In genomic region chr22:46237453-46238158, GRCh38 we compare ENCODE assay signal across 30 cellular contexts. TPM values are rescaled to one million over a fixed set of nuclear protein-coding genes. Genes with fewer than 3 reads are reported as not detected.
DNase-seq lines count a peak whose midpoint lies in the region; ATAC-seq, FAIRE-seq and TF ChIP-seq lines count a peak whose summit lies in the region.
"Had no signal": no experiment of that assay in that cellular context is flagged by ENCODE, and none has a peak within 500 bp of the region (broad histone marks: within the 10 kb centered on the region; RNA-seq: fewer than 3 reads in every experiment).

No MANE protein-coding gene starts in this region.

- in situ Hi-C loops in transverse colon (cut with MboI; ENCODE audit: low pct_ligation_motif_present in 1 of 4, low pct_unique_long_range_greater_than_20kb in 1 of 4, low sequenced_read_pairs in 3 of 4): no loop called here

- ATAC-seq in Right ventricle myocardium superior (ENCODE audit: poor library complexity): peak; percentile 55
- ATAC-seq: activated CD4-positive, CD25-positive, alpha-beta regulatory T cell treated with anti-CD3 and anti-CD28 coated beads, Interleukin-2, amount 50 U/mL, for 24 hours; GM23338; naive thymus-derived CD4-positive, alpha-beta T cell; SK-N-SH treated with all-trans-retinoic acid at 6 μM for 48 hours; stimulated activated effector memory CD8-positive, alpha-beta T cell treated with anti-CD3 and anti-CD28 coated beads, Interleukin-12 subunit alpha, Interleukin-12 subunit beta, amount 100 ng/mL, for 72 hours; T-helper 17 cell had no signal

- TF ChIP-seq POLR2A in transverse colon (IDR thresholded peaks at IDR 0.05): no peak

- H3K4me1 ChIP-seq in muscle layer of duodenum (ENCODE audit: control insufficient read depth in 1 of 2, insufficient read depth in 2 of 2, low read length in 2 of 2): peaks cover 0 to 3% of the 10 kb centered on the region in 2 donors
- peaks cover 0 to 19% (median 0%) of the 10 kb centered on the region in 4 donors for H3K4me1 ChIP-seq in transverse colon
- H3K4me1 ChIP-seq: suprapubic skin, uterus had no signal

- peaks cover 5 to 14% of the 10 kb centered on the region in 2 donors for H3K36me3 ChIP-seq in muscle layer of duodenum (ENCODE audit: control insufficient read depth in 1 of 2, insufficient read depth in 2 of 2, low read length in 2 of 2)
- H3K36me3 ChIP-seq in transverse colon: peaks cover 0 to 16% (median 4%) of the 10 kb centered on the region in 4 donors
- H3K36me3 ChIP-seq: uterus had no signal

- no peaks in the 10 kb centered on the region for H3K27me3 ChIP-seq in muscle layer of duodenum (ENCODE audit: low read depth, low read length)
- no peaks in the 10 kb centered on the region for H3K27me3 ChIP-seq in transverse colon
- H3K27me3 ChIP-seq: spleen, suprapubic skin, uterus had no signal

- intact Hi-C loops in Right ventricle myocardium superior (cut with DNase I): no loop called here
- intact Hi-C loops in transverse colon (cut with DNase I; ENCODE audit: low total_unique reads): no loop called here

- TF ChIP-seq CTCF in transverse colon (IDR thresholded peaks at IDR 0.05): no peak

- H3K27ac ChIP-seq in muscle layer of duodenum (ENCODE audit: low read length): peak overlapping the region; percentile 22
- peak overlapping the region; percentile 25 to 62 (median 55) for H3K27ac ChIP-seq in transverse colon
- H3K27ac ChIP-seq: spleen, suprapubic skin, uterus had no signal

- H3K9me3 ChIP-seq in muscle layer of duodenum (ENCODE audit: control insufficient read depth in 1 of 2, low read length in 2 of 2) (no peaks in the 10 kb centered on the region), transverse colon (no peaks in the 10 kb centered on the region)
- H3K9me3 ChIP-seq: spleen, suprapubic skin, uterus had no signal

- DNase-seq in NCI-H2029 treated with DMSO at 0.1 percent for 48 hours (lab: John Stamatoyannopoulos, UW): peak; percentile 42
- peak; percentile 83 for DNase-seq in Right ventricle myocardium superior
- DNase-seq in transverse colon: no peak
- no peak for DNase-seq in urothelium cell line (ENCODE audit: low spot score)
- DNase-seq in H4 (ENCODE audit: low spot score): no peak
- DNase-seq in DMS53 treated with DMSO at 0.1 percent for 48 hours (lab: John Stamatoyannopoulos, UW; ENCODE audit: unreplicated experiment): no peak
- DNase-seq: activated CD4-positive, alpha-beta memory T cell treated with anti-CD3 and anti-CD28 coated beads for 36 hours; activated CD8-positive, alpha-beta memory T cell treated with anti-CD3 and anti-CD28 coated beads, Interleukin-2, amount 50 U/mL, for 48 hours; activated naive CD4-positive, alpha-beta T cell treated with anti-CD3 and anti-CD28 coated beads, Interleukin-2, amount 50 U/mL, for 16 hours; amniotic stem cell; CD4-positive, CD25-positive, alpha-beta regulatory T cell; effector CD8-positive, alpha-beta T cell; naive thymus-derived CD4-positive, alpha-beta T cell; NCI-H1930; NCI-H2227 treated with DMSO at 0.1 percent for 48 hours; NCI-H82; spleen; T-helper 17 cell; uterus had no signal

- no peak for FAIRE-seq in urothelium cell line (lab: Jason Lieb, UNC)
- FAIRE-seq: colon, GM12891 had no signal

- 73 to 96% methylated on average over 4 to 12 of the region's 12 CpGs for WGBS in transverse colon (ENCODE audit: low coverage in 1 of 2), 2 donors

- no peak for TF ChIP-seq EP300 in transverse colon (IDR thresholded peaks at IDR 0.05; ENCODE audit: low read depth)

- H3K4me3 ChIP-seq in muscle layer of duodenum (ENCODE audit: low read depth in 1 of 2, low read length in 2 of 2) (no peak overlapping the region), transverse colon (no peak overlapping the region)
- H3K4me3 ChIP-seq: GM23338, spleen, suprapubic skin, uterus had no signal

RNA-seq across cellular contexts. Expression of gene CDPF1, which starts 12.5 kb away (rescaled TPM):
- total RNA-seq in Right ventricle myocardium superior (5.4 TPM), transverse colon (10 to 100 TPM in 1 of 4 donors, 1 to 10 TPM in 2, not detected in 1; 8.2 to 11.9 (median 9.0) TPM)
- 3.2 and 8.2 TPM in 2 replicates for total RNA-seq in H4 (2014; rRNA removed; shearing (Covaris generic))

RNA-seq across cellular contexts. Expression of gene PKDREJ, which starts 25.5 kb away (rescaled TPM):
- 0.05 TPM for total RNA-seq in Right ventricle myocardium superior
- total RNA-seq in transverse colon: under 1 TPM in 1 of 4 donors, not detected in 3; 0.27 TPM
- total RNA-seq in H4 (2014; rRNA removed; shearing (Covaris generic)): not detected in 2 replicates
- total RNA-seq: activated CD4-positive, alpha-beta memory T cell treated with anti-CD3 and anti-CD28 coated beads for 36 hours; CD4-positive, CD25-positive, alpha-beta regulatory T cell; epithelial cell of proximal tubule; fibroblast of villous mesenchyme; GM23338; LHCN-M2; naive thymus-derived CD4-positive, alpha-beta T cell; T-helper 17 cell had no signal

RNA-seq across cellular contexts. Expression of gene TTC38, which starts 30.2 kb away (rescaled TPM):
- total RNA-seq in Right ventricle myocardium superior (24.1 TPM), transverse colon (100 to 1,000 TPM; 167 to 316 (median 292) TPM)
- total RNA-seq in H4 (2014; rRNA removed; shearing (Covaris generic)): 21.5 and 26.9 TPM in 2 replicates

RNA-seq across cellular contexts. Expression of gene GTSE1, which starts 59.1 kb away (rescaled TPM):
- 0.43 TPM for total RNA-seq in Right ventricle myocardium superior
- total RNA-seq in transverse colon: 1 to 10 TPM in 2 of 4 donors, under 1 TPM in 1, not detected in 1; 1.00 to 3.0 (median 1.2) TPM
- 13.5 and 13.9 TPM in 2 replicates for total RNA-seq in H4 (2014; rRNA removed; shearing (Covaris generic))

Comparison
In these comparisons a context has a peak if more than half of its experiments do, and no peak if none do; other contexts are left out.
1. DNase-seq: peak in NCI-H2029 treated with DMSO at 0.1 percent for 48 hours (single experiment) and Right ventricle myocardium superior (single experiment); none in transverse colon (single experiment), urothelium cell line (single experiment), H4 (single experiment) and DMS53 treated with DMSO at 0.1 percent for 48 hours (single experiment).